ENCODE assay signal across 18 cellular contexts in the genomic region with DNA sequence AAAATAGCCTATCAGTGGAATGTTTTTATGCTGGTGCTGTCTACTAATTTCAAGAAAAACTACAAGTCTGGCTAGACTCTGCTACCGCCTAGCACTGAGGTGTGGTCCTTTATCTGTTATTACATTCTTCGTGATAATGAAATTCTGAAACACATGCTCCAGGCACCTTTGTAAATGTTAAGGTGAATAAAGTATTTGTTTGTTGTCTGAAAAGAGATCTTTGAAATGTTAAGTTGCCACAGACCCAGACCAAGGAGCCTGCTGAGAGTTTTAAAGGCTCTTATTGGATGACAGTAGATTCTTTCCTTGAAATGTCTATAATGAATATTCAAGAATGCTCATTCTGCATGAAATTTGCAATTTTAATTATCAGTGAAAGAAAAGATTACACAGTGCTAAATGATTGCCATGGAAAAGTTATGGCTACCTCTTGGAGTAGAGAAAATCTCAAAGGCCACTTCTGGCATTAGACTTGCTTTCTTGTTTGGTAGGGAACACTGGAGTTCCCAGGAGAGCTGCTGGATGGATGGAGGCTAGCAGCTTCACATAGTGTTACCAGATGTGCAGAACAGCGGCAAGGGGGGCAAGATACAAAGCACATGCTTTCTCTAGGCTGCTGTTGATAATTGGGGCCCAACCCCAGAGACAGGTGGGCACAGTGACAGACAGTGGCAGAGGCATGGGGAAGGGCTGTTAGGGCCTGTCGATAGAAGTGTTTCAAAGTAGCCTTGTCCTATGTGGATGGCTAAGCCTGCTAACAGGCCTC.
DNase-seq lines count a peak whose midpoint lies in the region; ATAC-seq and TF ChIP-seq lines count a peak whose summit lies in the region.
"Had no signal": no experiment of that assay in that cellular context is flagged by ENCODE, and none has a peak within 500 bp of the region (broad histone marks: within the 10 kb centered on the region; RNA-seq: fewer than 3 reads in every experiment).

No MANE protein-coding gene starts in this region.

- no peak for TF ChIP-seq CTCF in left ventricle myocardium inferior (IDR thresholded peaks at IDR 0.05; ENCODE audit: borderline replicate concordance)

- H3K27ac ChIP-seq in HUES64 (ENCODE audit: low read depth, low read length) (peak overlapping the region; percentile 82), left ventricle myocardium inferior (replicated peaks) (peak overlapping the region; percentile 70)
- H3K27ac ChIP-seq: C4-2B had no signal

- CTCF ChIA-PET in HEK293T (lab: Yijun Ruan, JAX): no interaction called here

- H3K27me3 ChIP-seq in HAP-1 (ENCODE audit: low read depth): no peaks in the 10 kb centered on the region
- no peaks in the 10 kb centered on the region for H3K27me3 ChIP-seq in HUES64 (ENCODE audit: insufficient read depth, low read length)
- H3K27me3 ChIP-seq in left ventricle myocardium inferior (ENCODE audit: low read depth): no peaks in the 10 kb centered on the region

- H3K36me3 ChIP-seq in HAP-1 (replicated peaks): no peaks in the 10 kb centered on the region
- H3K36me3 ChIP-seq in HUES64 (ENCODE audit: insufficient read depth, low read length): peaks cover 71% of the 10 kb centered on the region
- H3K36me3 ChIP-seq in left ventricle myocardium inferior: peaks cover 18% of the 10 kb centered on the region

- 47% methylated on average over 4 of the region's 4 CpGs for WGBS in HUES64

- in situ Hi-C loops in HAP-1 (cut with MboI; ENCODE audit: low sequenced_read_pairs): no loop called here

- no peak overlapping the region for H3K9ac ChIP-seq in HUES64 (ENCODE audit: low read depth, low read length)

- DNase-seq in HAP-1 (ENCODE audit: low spot score in 2 of 2) (peak; percentile 15 to 51), left ventricle myocardium inferior (no peak), sciatic nerve (ENCODE audit: low spot score) (no peak), HEK293T (ENCODE audit: extremely low spot score) (no peak), NCI-H2171 (lab: John Stamatoyannopoulos, UW) (no peak)
- DNase-seq: ACHN, AML-193, DMS79, NCI-H1105 treated with DMSO at 0.1 percent for 48 hours, NCI-H1694, NCI-H510A, NCI-H774, OCI-M1, SHP77 treated with DMSO at 0.1 percent for 48 hours had no signal

- H3K9me3 ChIP-seq in HAP-1 (0 out of 2 replicates have a peak, but pooled peaks cover under 1% of the 10 kb centered on the region), HUES64 (ENCODE audit: insufficient read depth, low read depth, low read length) (no peaks in the 10 kb centered on the region), left ventricle myocardium inferior (replicated peaks) (no peaks in the 10 kb centered on the region)

- POLR2A ChIA-PET in HEK293T (lab: Yijun Ruan, JAX): no interaction called here

- intact Hi-C loops in left ventricle myocardium inferior (cut with micrococcal nuclease) (no loop called here), sciatic nerve (cut with DNase I) (no loop called here)

- H3K4me1 ChIP-seq in HAP-1 (peaks cover 12% of the 10 kb centered on the region), HUES64 (ENCODE audit: insufficient read depth, low read length) (peaks cover 34% of the 10 kb centered on the region), left ventricle myocardium inferior (peaks cover 65% of the 10 kb centered on the region)

- no peak overlapping the region for H3K4me3 ChIP-seq in HAP-1
- H3K4me3 ChIP-seq in HUES64 (ENCODE audit: low read length): no peak overlapping the region
- no peak overlapping the region for H3K4me3 ChIP-seq in left ventricle myocardium inferior

- ATAC-seq in sciatic nerve (peak; percentile 26), GM21717 (IDR thresholded peaks at IDR 0.05; ENCODE audit: unreplicated experiment) (no peak)
- ATAC-seq: K562 had no signal

TF ChIP-seq in HEK293T, 16 proteins besides CTCF, POLR2A, EP300 and RAD21:
- TF ChIP-seq LEF1 (IDR thresholded peaks at IDR 0.05; ENCODE audit: borderline replicate concordance): no peak
- no peak for TF ChIP-seq FOXK2 (IDR thresholded peaks at IDR 0.05)
- TF ChIP-seq HDGF (IDR thresholded peaks at IDR 0.05; ENCODE audit: borderline replicate concordance): no peak

Comparison
In these comparisons a context has a peak if more than half of its experiments do, and no peak if none do; other contexts are left out.
1. DNase-seq: peak in HAP-1 (2 of 2); none in left ventricle myocardium inferior (single experiment), sciatic nerve (single experiment), HEK293T (single experiment) and NCI-H2171 (single experiment).